8 cellular contexts compared by ENCODE assay signal in genomic region chr4:24472514-24473308, GRCh38.
DNase-seq lines count a peak whose midpoint lies in the region; ATAC-seq lines count a peak whose summit lies in the region.

No MANE protein-coding gene starts in this region.

- H3K4me1 Mint-ChIP-seq in dendritic cell treated with granulocyte-macrophage colony-stimulating factor and Interleukin-4, amounts not matched to agents 40 ng/mL and 50 ng/mL, for 4 days (ENCODE audit: low read depth): peaks cover 37% of the 10 kb centered on the region

- peak overlapping the region; percentile 75 for H3K4me3 Mint-ChIP-seq in dendritic cell treated with granulocyte-macrophage colony-stimulating factor and Interleukin-4, amounts not matched to agents 40 ng/mL and 50 ng/mL, for 4 days

- no peaks in the 10 kb centered on the region for H3K36me3 Mint-ChIP-seq in dendritic cell treated with granulocyte-macrophage colony-stimulating factor and Interleukin-4, amounts not matched to agents 40 ng/mL and 50 ng/mL, for 4 days (ENCODE audit: low read depth)

- intact Hi-C loops in dendritic cell treated with granulocyte-macrophage colony-stimulating factor and Interleukin-4, amounts not matched to agents 40 ng/mL and 50 ng/mL, for 4 days (cut with micrococcal nuclease): no loop called here

- H3K27me3 Mint-ChIP-seq in dendritic cell treated with granulocyte-macrophage colony-stimulating factor and Interleukin-4, amounts not matched to agents 40 ng/mL and 50 ng/mL, for 4 days: peaks cover 92% of the 10 kb centered on the region

- ATAC-seq in GM18511 (IDR thresholded peaks at IDR 0.05; ENCODE audit: unreplicated experiment) (peak; percentile 65), HG03095 (IDR thresholded peaks at IDR 0.05; ENCODE audit: unreplicated experiment) (peak; percentile 65), left lobe of liver (peak; percentile 87)

- H3K9me3 Mint-ChIP-seq in dendritic cell treated with granulocyte-macrophage colony-stimulating factor and Interleukin-4, amounts not matched to agents 40 ng/mL and 50 ng/mL, for 4 days: no peaks in the 10 kb centered on the region

- no peak overlapping the region for H3K27ac Mint-ChIP-seq in dendritic cell treated with granulocyte-macrophage colony-stimulating factor and Interleukin-4, amounts not matched to agents 40 ng/mL and 50 ng/mL, for 4 days

- DNase-seq in A172 (ENCODE audit: low spot score) (peak; percentile 56), NCI-H2227 treated with DMSO at 0.1 percent for 48 hours (lab: John Stamatoyannopoulos, UW) (peak; percentile 53), left lobe of liver (ENCODE audit: low spot score) (peak; percentile 80)
- peak; percentile 45 to 54 for DNase-seq in activated CD4-positive, alpha-beta T cell treated with anti-CD3 and anti-CD28 coated beads for 4 hours
- peak; percentile 35 to 41 for DNase-seq in stimulated activated CD4-positive, alpha-beta T cell treated with anti-CD3 and anti-CD28 coated beads, Interleukin-1b, Interleukin-23, amount 100 ng/mL, for 4 hours (ENCODE audit: low read depth in 2 of 2)

Comparison
In these comparisons a context has a peak if more than half of its experiments do, and no peak if none do; other contexts are left out.
1. Peak in every context shown above with its lines: DNase-seq and ATAC-seq.